In the genomic region with DNA sequence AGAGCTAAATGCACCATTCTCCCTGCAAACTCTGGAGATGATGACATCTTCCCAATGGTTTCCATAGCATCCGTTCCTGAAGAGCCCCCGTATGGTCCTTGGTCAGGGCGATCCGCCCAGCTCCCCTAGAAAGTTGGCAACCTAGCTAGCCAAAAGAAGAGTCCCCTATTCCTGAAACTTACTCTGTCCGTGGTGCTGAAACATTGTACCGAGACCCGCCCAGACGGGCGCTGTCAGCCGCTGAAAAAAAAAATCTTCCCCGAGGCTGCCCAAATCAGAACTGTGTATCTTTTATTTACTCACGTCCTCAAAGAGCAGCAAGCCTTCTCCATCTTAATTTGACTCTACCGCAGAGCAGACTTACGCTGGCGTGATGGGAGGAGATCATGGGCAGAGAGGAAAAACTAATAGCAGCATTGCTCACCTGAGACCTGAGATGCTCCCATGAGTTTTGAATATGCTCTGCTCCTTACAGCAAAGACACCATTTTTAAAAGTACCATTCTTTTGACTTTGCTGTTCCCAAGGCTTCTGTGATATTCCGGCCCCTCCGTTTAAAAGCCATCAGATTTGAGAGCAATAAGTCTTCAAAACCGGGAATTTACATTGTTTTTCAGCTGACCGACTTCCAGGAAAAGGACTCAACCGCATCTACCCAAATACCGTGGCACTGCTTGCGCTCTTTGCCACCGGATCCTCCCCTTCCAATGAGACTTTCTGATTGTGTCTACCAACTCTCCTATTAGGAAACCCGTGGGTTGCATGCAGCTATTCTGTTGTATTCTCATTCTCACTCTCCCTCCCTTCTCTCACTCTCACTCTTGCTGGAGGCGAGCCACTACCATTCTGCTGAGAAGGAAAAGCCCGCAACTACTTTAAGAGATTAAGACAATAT, we compare ENCODE assay signal across 10 cellular contexts. TPM values are rescaled to one million over a fixed set of nuclear protein-coding genes. Genes with fewer than 3 reads are reported as not detected.
DNase-seq lines count a peak whose midpoint lies in the region; TF ChIP-seq lines count a peak whose summit lies in the region.
"Had no signal": no experiment of that assay in that cellular context is flagged by ENCODE, and none has a peak within 500 bp of the region (broad histone marks: within the 10 kb centered on the region; RNA-seq: fewer than 3 reads in every experiment).

TSS of gene SLC17A6 (plus strand) at position 811 of the 894 bp plus-strand sequence. CDS start 153 bp downstream, outside the sequence.

- peaks cover 3% of the 10 kb centered on the region for H3K9me3 Mint-ChIP-seq in nephron progenitor cell

- H3K27me3 Mint-ChIP-seq in nephron progenitor cell (ENCODE audit: low read depth, poor library complexity), result peaks cover 66% of the 10 kb centered on the region

- no peak within 1 kb of the TSS for H3K4me3 Mint-ChIP-seq in nephron progenitor cell

- H3K4me3 ChIP-seq in astrocyte of the cerebellum (ENCODE audit: low read depth, low read length), result no peak within 1 kb of the TSS

- no peak for TF ChIP-seq CTCF in astrocyte of the cerebellum (IDR thresholded peaks at IDR 0.05; ENCODE audit: low read depth, low read length, missing control alignments)
- TF ChIP-seq CTCF in nephron progenitor cell (IDR thresholded peaks at IDR 0.05), result no peak

- no peak within 1 kb of the TSS for H3K27ac Mint-ChIP-seq in nephron progenitor cell

- in situ Hi-C loops in astrocyte of the cerebellum (cut with HindIII; ENCODE audit: low sequenced_read_pairs), result no loop called here

- H3K36me3 Mint-ChIP-seq in nephron progenitor cell (ENCODE audit: low read depth), result no peaks in the 10 kb centered on the region

- DNase-seq in SIG-M5 treated with dmso at 0.1 percent for 504 hours (lab: John Stamatoyannopoulos, UW; ENCODE audit: unreplicated experiment) (peak; percentile 44), SIG-M5 (lab: John Stamatoyannopoulos, UW) (no peak), NAMALWA (ENCODE audit: low spot score) (peak; percentile 41), astrocyte of the cerebellum (ENCODE audit: low read depth) (peak; percentile 13), nephron progenitor cell (peak; percentile 76), germinal center (ENCODE audit: low spot score) (no peak), mucosa of gallbladder (ENCODE audit: low spot score) (no peak)
- no peak for DNase-seq in stimulated activated CD4-positive, alpha-beta T cell treated with anti-CD3 and anti-CD28 coated beads, Interleukin-4, amount 100 ng/mL, for 24 hours

- peaks cover 11% of the 10 kb centered on the region for H3K4me1 Mint-ChIP-seq in nephron progenitor cell

RNA-seq across cellular contexts. Expression of gene SLC17A6, which starts in this region (rescaled TPM):
- not detected for total RNA-seq in mucosa of gallbladder
- total RNA-seq: mononuclear cell; T-helper 2 cell treated with Interferon-gamma antibody and Interleukin-4, amounts not matched to agents 100 ng/mL and 5 ng/mL, for 36 hours had no signal

Comparison
In these comparisons a context has a peak if more than half of its experiments do, and no peak if none do; other contexts are left out.
1. DNase-seq: peak in SIG-M5 treated with dmso at 0.1 percent for 504 hours (single experiment), NAMALWA (single experiment), astrocyte of the cerebellum (single experiment) and nephron progenitor cell (single experiment); none in SIG-M5 (single experiment), stimulated activated CD4-positive, alpha-beta T cell treated with anti-CD3 and anti-CD28 coated beads, Interleukin-4, amount 100 ng/mL, for 24 hours (single experiment), germinal center (single experiment) and mucosa of gallbladder (single experiment).